Comparison of ENCODE assay signal across 27 cellular contexts in genomic region chr16:79547085-79547484, GRCh38. TPM values are rescaled to one million over a fixed set of nuclear protein-coding genes. Genes with fewer than 3 reads are reported as not detected.
DNase-seq lines count a peak whose midpoint lies in the region; FAIRE-seq and TF ChIP-seq lines count a peak whose summit lies in the region.
"Had no signal": no experiment of that assay in that cellular context is flagged by ENCODE, and none has a peak within 500 bp of the region (broad histone marks: within the 10 kb centered on the region; RNA-seq: fewer than 3 reads in every experiment).

No MANE protein-coding gene starts in this region.

- no peak overlapping the region for H2BK15ac ChIP-seq in mesenchymal stem cell (ENCODE audit: low read depth, poor library complexity, severe bottlenecking)

- no peaks in the 10 kb centered on the region for H3K79me2 ChIP-seq in trophoblast cell (ENCODE audit: control insufficient read depth, insufficient read depth, low read length, poor library complexity)

- H2BK12ac ChIP-seq in trophoblast cell (ENCODE audit: low read length) (no peak overlapping the region), mesenchymal stem cell (ENCODE audit: low read length in 2 of 2) (no peak overlapping the region)

- CTCF ChIA-PET in HEK293 (lab: Yijun Ruan, JAX) = no interaction called here

- H3K79me1 ChIP-seq in trophoblast cell (ENCODE audit: low read length) (no peaks in the 10 kb centered on the region), mesenchymal stem cell (replicated peaks; ENCODE audit: low read length, poor library complexity, severe bottlenecking) (no peaks in the 10 kb centered on the region)

- H4K91ac ChIP-seq in trophoblast cell (ENCODE audit: low read depth, low read length) = no peak overlapping the region
- no peak overlapping the region for H4K91ac ChIP-seq in mesenchymal stem cell (ENCODE audit: low read length)

- H3K27me3 ChIP-seq in trophoblast cell (ENCODE audit: insufficient read depth, low read length) = no peaks in the 10 kb centered on the region
- no peaks in the 10 kb centered on the region for H3K27me3 ChIP-seq in mesenchymal stem cell (ENCODE audit: control insufficient read depth in 1 of 2, insufficient read depth in 1 of 2, low read length in 2 of 2)
- H3K27me3 ChIP-seq: BE2C, BLaER1 had no signal

- H2BK120ac ChIP-seq in trophoblast cell (ENCODE audit: insufficient read depth, low read length, poor library complexity) (no peak overlapping the region), mesenchymal stem cell (ENCODE audit: low read depth, low read length) (no peak overlapping the region)

- POLR2A ChIA-PET in HEK293 (lab: Yijun Ruan, JAX) = no interaction called here

- H3K9me3 ChIP-seq in HEK293 (ENCODE audit: control insufficient read depth, insufficient read depth, low read depth, low read length) (no peaks in the 10 kb centered on the region), trophoblast cell (ENCODE audit: insufficient read depth, low read depth, low read length) (no peaks in the 10 kb centered on the region), mesenchymal stem cell (ENCODE audit: control insufficient read depth, low read length) (no peaks in the 10 kb centered on the region)
- H3K9me3 ChIP-seq: BE2C, BLaER1 had no signal

- no peak overlapping the region for H4K8ac ChIP-seq in trophoblast cell (ENCODE audit: low read depth, low read length)
- H4K8ac ChIP-seq in mesenchymal stem cell (ENCODE audit: low read length) = no peak overlapping the region

- H3K4me3 ChIP-seq in HEK293 (ENCODE audit: low read depth, low read length) = no peak overlapping the region
- no peak overlapping the region for H3K4me3 ChIP-seq in trophoblast cell (ENCODE audit: low read depth, low read length)
- no peak overlapping the region for H3K4me3 ChIP-seq in mesenchymal stem cell (ENCODE audit: insufficient read depth in 1 of 2, low read depth in 1 of 2, low read length in 2 of 2)
- H3K4me3 ChIP-seq: BLaER1, GM12878 had no signal

- H2AK5ac ChIP-seq in trophoblast cell (ENCODE audit: low read length) (no peak overlapping the region), mesenchymal stem cell (ENCODE audit: low read length, severe bottlenecking) (no peak overlapping the region)

- no peak overlapping the region for H4K12ac ChIP-seq in trophoblast cell (ENCODE audit: low read depth, low read length)

- WGBS in trophoblast cell (ENCODE audit: extremely low coverage, insufficient coverage, insufficient read length) = 100% methylated on average over 2 of the region's 6 CpGs
- 75% methylated on average over 6 of the region's 6 CpGs for WGBS in mesenchymal stem cell

- FAIRE-seq in HTR-8/SVneo (lab: Jason Lieb, UNC) = peak; percentile 57
- peak; percentile 90 for FAIRE-seq in urothelium cell line (lab: Jason Lieb, UNC)
- FAIRE-seq: A204.1, GM12878, GM12892, GM18507 had no signal

- H3K14ac ChIP-seq in trophoblast cell (ENCODE audit: low read length) = no peak overlapping the region
- no peak overlapping the region for H3K14ac ChIP-seq in mesenchymal stem cell (ENCODE audit: low read length in 2 of 2)

- H3K9ac ChIP-seq in trophoblast cell (ENCODE audit: low read length) (peak overlapping the region; percentile 42), mesenchymal stem cell (ENCODE audit: low read length) (no peak overlapping the region)
- H3K9ac ChIP-seq: BLaER1 had no signal

- H3K36me3 ChIP-seq in HEK293 (ENCODE audit: control insufficient read depth in 2 of 2, insufficient read depth in 1 of 2, low read length in 2 of 2) = no peaks in the 10 kb centered on the region
- H3K36me3 ChIP-seq in trophoblast cell (ENCODE audit: control insufficient read depth in 1 of 2, insufficient read depth in 2 of 2, low read length in 2 of 2) = no peaks in the 10 kb centered on the region
- no peaks in the 10 kb centered on the region for H3K36me3 ChIP-seq in mesenchymal stem cell (ENCODE audit: control insufficient read depth in 1 of 2, insufficient read depth in 2 of 2, low read depth in 1 of 2, low read length in 2 of 2)
- H3K36me3 ChIP-seq: BE2C, BLaER1 had no signal

- no peak for TF ChIP-seq CTCF in HEK293 (tag by site-specific recombination; IDR thresholded peaks at IDR 0.05)

- H3K4me1 ChIP-seq in HEK293 (ENCODE audit: control insufficient read depth, insufficient read depth, low read length) (no peaks in the 10 kb centered on the region), trophoblast cell (ENCODE audit: control insufficient read depth in 1 of 2, insufficient read depth in 2 of 2, low read length in 2 of 2) (no peaks in the 10 kb centered on the region), mesenchymal stem cell (ENCODE audit: control insufficient read depth, insufficient read depth, low read depth, low read length) (no peaks in the 10 kb centered on the region)
- H3K4me1 ChIP-seq: BE2C, BLaER1 had no signal

- H3K27ac ChIP-seq in HEK293 (ENCODE audit: extremely low read depth, low read depth, low read length) (no peak overlapping the region), trophoblast cell (ENCODE audit: low read depth, low read length) (no peak overlapping the region), mesenchymal stem cell (ENCODE audit: low read length, poor library complexity, severe bottlenecking) (no peak overlapping the region)
- H3K27ac ChIP-seq: BLaER1 had no signal

- H3K4me2 ChIP-seq in trophoblast cell (ENCODE audit: low read length) (no peak overlapping the region), mesenchymal stem cell (ENCODE audit: low read length, poor library complexity, severe bottlenecking) (no peak overlapping the region)
- H3K4me2 ChIP-seq: BLaER1 had no signal

- no peak for DNase-seq in HTR-8/SVneo (ENCODE audit: insufficient read length, low spot score)
- DNase-seq in trophoblast cell = no peak
- no peak for DNase-seq in urothelium cell line (ENCODE audit: low spot score)
- DNase-seq in medulla oblongata (ENCODE audit: extremely low spot score) = no peak
- no peak for DNase-seq in amygdala (lab: John Stamatoyannopoulos, UW)
- no peak for DNase-seq in mesenchymal stem cell
- DNase-seq: 8988T; ACHN; BE2C; C1 segment of cervical spinal cord; CD4-positive, alpha-beta memory T cell; CD4-positive, CD25-positive, alpha-beta regulatory T cell; CD8-positive, alpha-beta memory T cell; COR-L47; DMS 273 treated with DMSO at 0.1 percent for 48 hours; DMS153; DMS53; DMS79; DND-41; EL; GDM1 had no signal

- H3K18ac ChIP-seq in trophoblast cell (ENCODE audit: low read length) (no peak overlapping the region), mesenchymal stem cell (ENCODE audit: low read depth in 1 of 2, low read length in 2 of 2) (no peak overlapping the region)

- H2AFZ ChIP-seq in trophoblast cell (ENCODE audit: insufficient read depth, low read length, poor library complexity) = no peak overlapping the region
- H2AFZ ChIP-seq in mesenchymal stem cell (ENCODE audit: low read depth, low read length) = no peak overlapping the region

- H2BK5ac ChIP-seq in trophoblast cell (ENCODE audit: low read depth, low read length, poor library complexity) (no peak overlapping the region), mesenchymal stem cell (ENCODE audit: low read depth, low read length, poor library complexity, severe bottlenecking) (no peak overlapping the region)

- H3K4ac ChIP-seq in trophoblast cell (ENCODE audit: low read depth, low read length) (no peak overlapping the region), mesenchymal stem cell (ENCODE audit: low read depth in 1 of 2, low read length in 2 of 2) (no peak overlapping the region)

- peak overlapping the region; percentile 67 for H3K23ac ChIP-seq in trophoblast cell (ENCODE audit: low read length)
- H3K23ac ChIP-seq in mesenchymal stem cell (ENCODE audit: low read length in 2 of 2) = no peak overlapping the region

TF ChIP-seq in HEK293, 187 proteins besides CTCF, POLR2A, EP300 and RAD21 (continues in another document):
- TF ChIP-seq ZSCAN4 (tag by site-specific recombination; IDR thresholded peaks at IDR 0.05) = 0 out of 2 replicates have a peak, but pooled peaks have one; percentile 29

RNA-seq across cellular contexts. Expression of gene MAF, which starts 53.5 kb away (rescaled TPM):
- polyA plus RNA-seq in trophoblast cell (2013) = 13.3 and 14.9 TPM in 2 replicates
- 32.9 TPM for polyA plus RNA-seq in mesenchymal stem cell (2013, experiment 1 of 2)
- polyA plus RNA-seq in mesenchymal stem cell (2013, experiment 2 of 2) = 32.6 TPM
